Comparison of ENCODE assay signal across 11 cellular contexts in the genomic region with DNA sequence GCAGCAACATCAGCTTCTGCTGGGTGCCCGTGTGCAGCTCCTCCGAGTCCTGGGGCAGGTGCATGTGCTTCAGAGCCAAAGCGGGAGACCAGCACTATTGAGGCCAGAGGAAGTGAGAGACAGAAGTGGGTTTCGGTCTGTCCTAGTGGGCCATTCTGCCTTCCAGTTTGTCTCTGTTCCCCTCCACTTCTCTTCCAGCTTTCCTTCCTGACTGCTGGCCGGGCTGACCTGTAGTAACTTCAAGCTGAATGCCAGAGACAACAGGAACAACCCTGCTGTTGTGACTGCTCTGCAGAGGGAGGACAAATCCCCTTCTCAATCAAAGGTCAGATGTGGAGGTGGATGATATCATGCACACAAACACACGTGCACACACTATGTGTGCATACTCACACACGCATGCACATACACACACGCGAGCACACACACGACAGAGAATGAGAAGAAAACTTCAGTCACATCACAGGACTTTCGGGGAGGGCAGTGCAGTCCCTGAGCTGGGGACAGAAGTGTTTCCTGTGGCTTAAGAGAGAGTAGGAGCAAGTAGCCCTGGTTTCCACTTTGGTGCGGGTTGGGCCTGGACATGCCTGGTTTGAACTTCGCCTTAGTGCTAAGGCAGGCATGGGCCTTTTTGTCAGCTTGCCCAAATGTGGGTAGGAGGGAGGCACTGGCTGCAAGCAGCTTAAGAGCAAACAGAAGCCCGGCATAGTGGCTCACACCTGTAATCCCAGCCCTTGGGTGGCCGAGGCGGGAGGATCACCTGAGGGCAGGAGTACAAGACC. TPM values are rescaled to one million over a fixed set of nuclear protein-coding genes. Genes with fewer than 3 reads are reported as not detected.
DNase-seq lines count a peak whose midpoint lies in the region; ATAC-seq lines count a peak whose summit lies in the region.
"Not testable (repeated sequence)": the region's sequence is repeated elsewhere in the genome, so short reads cannot be mapped to it uniquely, and the experiment has no call there.
"Had no signal": no experiment of that assay in that cellular context is flagged by ENCODE, and none has a peak within 500 bp of the region (broad histone marks: within the 10 kb centered on the region; RNA-seq: fewer than 3 reads in every experiment).

No MANE protein-coding gene starts in this region.

- H3K4me3 Mint-ChIP-seq in CD8-positive, alpha-beta memory T cell; activated naive CD4-positive, alpha-beta T cell treated with anti-CD3 and anti-CD28 coated beads for 36 hours; naive thymus-derived CD4-positive, alpha-beta T cell: not testable (repeated sequence)

- not testable (repeated sequence) for H3K27ac ChIP-seq in CD8-positive, alpha-beta memory T cell (ENCODE audit: low read depth, low read length); naive thymus-derived CD4-positive, alpha-beta T cell (ENCODE audit: low read depth, low read length)

- H3K4me1 ChIP-seq in CD8-positive, alpha-beta memory T cell (ENCODE audit: insufficient read depth, low read length); naive thymus-derived CD4-positive, alpha-beta T cell (ENCODE audit: control insufficient read depth in 2 of 2, insufficient read depth in 2 of 2, low read length in 2 of 2): not testable (repeated sequence)

- not testable (repeated sequence) for H3K9me3 ChIP-seq in CD8-positive, alpha-beta memory T cell (ENCODE audit: low read length); naive thymus-derived CD4-positive, alpha-beta T cell (ENCODE audit: control insufficient read depth in 2 of 3, low read length in 3 of 3)

- POLR2A ChIA-PET in CD8-positive, alpha-beta memory T cell (lab: Charles Lee); naive thymus-derived CD4-positive, alpha-beta T cell (lab: Charles Lee): not testable (repeated sequence)

- H3K36me3 Mint-ChIP-seq in CD8-positive, alpha-beta memory T cell, result peaks cover 4 to 64% (median 10%) of the 10 kb centered on the region in 3 donors
- peaks cover 15% of the 10 kb centered on the region for H3K36me3 Mint-ChIP-seq in activated naive CD4-positive, alpha-beta T cell treated with anti-CD3 and anti-CD28 coated beads for 36 hours (ENCODE audit: low read depth)
- peaks cover 6 to 29% (median 14%) of the 10 kb centered on the region in 5 donors for H3K36me3 Mint-ChIP-seq in naive thymus-derived CD4-positive, alpha-beta T cell

- H3K27ac Mint-ChIP-seq in CD8-positive, alpha-beta memory T cell, result peak overlapping the region in 5 of 8 donors; percentile 48 to 75 (median 68)
- peak overlapping the region; percentile 8 for H3K27ac Mint-ChIP-seq in activated naive CD4-positive, alpha-beta T cell treated with anti-CD3 and anti-CD28 coated beads for 36 hours
- H3K27ac Mint-ChIP-seq in naive thymus-derived CD4-positive, alpha-beta T cell, result peak overlapping the region in 7 of 9 donors; percentile 23 to 80 (median 72)

- H3K27me3 Mint-ChIP-seq in CD8-positive, alpha-beta memory T cell; activated naive CD4-positive, alpha-beta T cell treated with anti-CD3 and anti-CD28 coated beads for 36 hours (ENCODE audit: low read depth); naive thymus-derived CD4-positive, alpha-beta T cell: not testable (repeated sequence)

- H3K27me3 ChIP-seq in CD8-positive, alpha-beta memory T cell (ENCODE audit: insufficient read depth, low read length, poor library complexity, severe bottlenecking); naive thymus-derived CD4-positive, alpha-beta T cell (ENCODE audit: control insufficient read depth in 2 of 2, insufficient read depth in 2 of 2, low read length in 2 of 2): not testable (repeated sequence)

- H3K4me1 Mint-ChIP-seq in CD8-positive, alpha-beta memory T cell, result peaks cover 13 to 14% (median 14%) of the 10 kb centered on the region in 3 donors
- not testable (repeated sequence) for H3K4me1 Mint-ChIP-seq in activated naive CD4-positive, alpha-beta T cell treated with anti-CD3 and anti-CD28 coated beads for 36 hours (ENCODE audit: low read depth)
- peaks cover 6 to 34% (median 13%) of the 10 kb centered on the region in 7 donors for H3K4me1 Mint-ChIP-seq in naive thymus-derived CD4-positive, alpha-beta T cell

- not testable (repeated sequence) for H3K4me3 ChIP-seq in CD8-positive, alpha-beta memory T cell (ENCODE audit: low read length); naive thymus-derived CD4-positive, alpha-beta T cell (ENCODE audit: low read length)

- intact Hi-C loops in activated naive CD4-positive, alpha-beta T cell treated with anti-CD3 and anti-CD28 coated beads for 36 hours (cut with micrococcal nuclease); naive thymus-derived CD4-positive, alpha-beta T cell (cut with micrococcal nuclease): not testable (repeated sequence)

- not testable (repeated sequence) for DNase-seq in CD8-positive, alpha-beta memory T cell; activated naive CD4-positive, alpha-beta T cell treated with anti-CD3 and anti-CD28 coated beads for 36 hours; naive thymus-derived CD4-positive, alpha-beta T cell
- peak; percentile 63 for DNase-seq in MV-4-11 (lab: John Stamatoyannopoulos, UW)

- CTCF ChIA-PET in CD8-positive, alpha-beta memory T cell (lab: Charles Lee); naive thymus-derived CD4-positive, alpha-beta T cell (lab: Charles Lee): not testable (repeated sequence)
- CTCF ChIA-PET in activated naive CD4-positive, alpha-beta T cell treated with anti-CD3 and anti-CD28 coated beads for 36 hours (lab: Charles Lee), result interaction anchor here (0.6 kb wide), 1 partner anchor 35 kb away, joined by 3 read pairs; no protein-coding TSS in a partner anchor

- not testable (repeated sequence) for H3K36me3 ChIP-seq in CD8-positive, alpha-beta memory T cell (ENCODE audit: insufficient read depth, low read length)
- peaks cover 2 to 42% (median 6%) of the 10 kb centered on the region in 3 experiments for H3K36me3 ChIP-seq in naive thymus-derived CD4-positive, alpha-beta T cell (ENCODE audit: control insufficient read depth in 2 of 3, insufficient read depth in 3 of 3, low read length in 3 of 3)

- not testable (repeated sequence) for H3K9me3 Mint-ChIP-seq in CD8-positive, alpha-beta memory T cell; activated naive CD4-positive, alpha-beta T cell treated with anti-CD3 and anti-CD28 coated beads for 36 hours; naive thymus-derived CD4-positive, alpha-beta T cell

- ATAC-seq in GM19035 (IDR thresholded peaks at IDR 0.05; ENCODE audit: unreplicated experiment) (peak; percentile 90), GM21515 (IDR thresholded peaks at IDR 0.05; ENCODE audit: unreplicated experiment) (peak; percentile 94), HG02840 (IDR thresholded peaks at IDR 0.05; ENCODE audit: low FRiP score, unreplicated experiment) (peak; percentile 83), HG03159 (IDR thresholded peaks at IDR 0.05; ENCODE audit: unreplicated experiment) (peak; percentile 92)
- ATAC-seq in naive thymus-derived CD4-positive, alpha-beta T cell, result not testable (repeated sequence)

RNA-seq across cellular contexts. Expression of a gene that starts 11.6 kb away (rescaled TPM):
- 10 to 100 TPM; 11.3 to 12.5 TPM for total RNA-seq in CD8-positive, alpha-beta memory T cell
- 28.4 TPM for polyA plus RNA-seq in CD8-positive, alpha-beta memory T cell
- total RNA-seq in activated naive CD4-positive, alpha-beta T cell treated with anti-CD3 and anti-CD28 coated beads for 36 hours, result 10 to 100 TPM in 1 of 2 experiments, 1 to 10 TPM in 1; 9.8 to 13.9 TPM
- total RNA-seq in naive thymus-derived CD4-positive, alpha-beta T cell, result 10 to 100 TPM; 16.4 to 38.7 (median 24.2) TPM
- 10 to 100 TPM; 18.1 to 32.1 TPM for polyA plus RNA-seq in naive thymus-derived CD4-positive, alpha-beta T cell

RNA-seq across cellular contexts. Expression of a gene that starts 16.9 kb away (rescaled TPM):
- 1 to 10 TPM in 1 of 2 experiments, under 1 TPM in 1; 0.91 to 1.2 TPM for total RNA-seq in CD8-positive, alpha-beta memory T cell
- polyA plus RNA-seq in CD8-positive, alpha-beta memory T cell, result 0.67 TPM
- under 1 TPM; 0.81 to 0.93 TPM for total RNA-seq in activated naive CD4-positive, alpha-beta T cell treated with anti-CD3 and anti-CD28 coated beads for 36 hours
- 1 to 10 TPM in 2 of 5 experiments, not detected in 3; 1.2 to 1.9 TPM for total RNA-seq in naive thymus-derived CD4-positive, alpha-beta T cell
- polyA plus RNA-seq in naive thymus-derived CD4-positive, alpha-beta T cell, result 1 to 10 TPM in 1 of 2 donors, not detected in 1; 1.3 TPM
- total RNA-seq: H7, right cardiac atrium, temporal lobe had no signal

Comparison
In these comparisons a context has a peak if more than half of its experiments do, and no peak if none do; other contexts are left out.
1. H3K27ac Mint-ChIP-seq: peak in every context shown above with its lines; median percentile 72 in naive thymus-derived CD4-positive, alpha-beta T cell; 68 in CD8-positive, alpha-beta memory T cell; 8 in activated naive CD4-positive, alpha-beta T cell treated with anti-CD3 and anti-CD28 coated beads for 36 hours.